ENCODE assay signal across 8 cellular contexts in the genomic region with DNA sequence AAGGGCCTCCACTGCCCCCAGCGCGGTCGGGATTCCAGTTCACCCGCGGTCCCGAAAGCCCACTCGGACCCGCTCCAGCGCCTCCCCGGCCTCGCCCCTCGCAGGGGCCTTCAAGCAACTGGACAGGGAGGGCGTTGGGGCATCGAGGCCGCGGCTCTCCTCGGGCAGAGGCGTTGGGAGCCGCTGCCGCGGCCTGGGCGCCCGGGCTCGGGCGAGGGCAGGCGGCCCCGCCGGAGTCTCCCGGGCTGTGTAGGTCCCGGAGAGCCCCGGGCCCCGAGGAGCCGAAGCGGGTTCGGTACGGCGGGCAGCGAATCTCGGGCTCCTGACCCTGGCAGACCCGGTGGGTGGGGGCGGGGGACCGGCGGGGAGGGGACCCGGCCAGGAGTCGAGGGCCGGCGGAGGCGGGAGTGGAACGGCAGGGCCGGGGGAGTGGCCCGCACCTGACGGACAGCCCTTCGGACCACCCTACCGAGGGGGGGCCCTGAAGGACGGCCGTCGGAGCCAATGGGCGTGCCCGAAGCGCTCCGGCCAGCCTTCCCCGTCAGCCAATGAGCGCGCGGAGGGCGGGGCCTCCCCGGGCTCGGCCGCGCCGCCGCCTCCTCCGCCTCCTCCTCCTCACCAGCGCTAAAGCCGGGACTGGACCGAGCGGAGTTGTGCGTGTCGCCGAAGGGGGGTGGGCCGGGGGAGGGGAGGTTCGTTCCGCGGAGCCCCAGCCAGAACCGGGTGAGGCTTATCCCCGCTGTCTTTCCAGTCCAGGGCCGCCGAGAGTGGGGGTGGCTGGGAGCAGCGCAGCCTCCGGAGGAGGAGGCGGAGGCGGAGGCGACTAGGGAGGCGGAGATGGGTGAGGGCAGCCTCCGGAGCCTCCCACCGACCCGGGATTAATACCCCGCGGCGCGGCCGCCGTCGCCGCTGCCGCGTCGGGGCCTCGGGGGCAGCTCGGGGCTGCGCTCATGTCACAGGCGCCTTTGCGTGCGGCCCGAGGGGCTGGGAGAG. TPM values are rescaled to one million over a fixed set of nuclear protein-coding genes. Genes with fewer than 3 reads are reported as not detected.
A peak's percentile ranks its signal among the peaks of the same experiment; 100 is the strongest.
DNase-seq lines count a peak whose midpoint lies in the region; ATAC-seq and TF ChIP-seq lines count a peak whose summit lies in the region.

Gene ZMYM2 (plus strand): TSS at position 609 of the 993 bp plus-strand sequence. CDS start 34,346 bp downstream, outside the sequence.

- peak within 1 kb of the TSS; percentile 77 to 96 (median 89) for H3K4me3 ChIP-seq in BLaER1 treated with 17β-estradiol and CSF1 and Interleukin-3, amounts not matched to agents 10 nM and 100 nM
- peak within 1 kb of the TSS; percentile 80 for H3K4me3 ChIP-seq in coronary artery

- peak within 1 kb of the TSS; percentile 94 for H3K4me3 Mint-ChIP-seq in activated CD4-positive, alpha-beta T cell treated with anti-CD3 and anti-CD28 coated beads, Interleukin-2, amount 10 ng/mL, durations not matched to agents 7 days and 5 days

- peaks cover 18 to 34% (median 32%) of the 10 kb centered on the region in 11 experiments; a peak in 21 of 22 replicates for H4K20me1 ChIP-seq in BLaER1 treated with 17β-estradiol and CSF1 and Interleukin-3, amounts not matched to agents 10 nM and 100 nM

- CTCF ChIA-PET in activated CD4-positive, alpha-beta T cell treated with anti-CD3 and anti-CD28 coated beads, Interleukin-2, amount 10 ng/mL, durations not matched to agents 7 days and 5 days (lab: Charles Lee) = interaction anchor here (0.6 kb wide), 1 partner anchor 113 kb away, joined by 3 read pairs; no protein-coding TSS in a partner anchor

- no peaks in the 10 kb centered on the region; a peak in 1 of 22 replicates for H3K27me3 ChIP-seq in BLaER1 treated with 17β-estradiol and CSF1 and Interleukin-3, amounts not matched to agents 10 nM and 100 nM

- DNase-seq in NCI-H69 (lab: John Stamatoyannopoulos, UW) = peak; percentile 95
- DNase-seq in activated CD4-positive, alpha-beta T cell treated with anti-CD3 and anti-CD28 coated beads, Interleukin-2, amount 10 ng/mL, durations not matched to agents 7 days and 5 days = peak; percentile 95
- DNase-seq in coronary artery (ENCODE audit: low spot score) = peak; percentile 99
- DNase-seq in left colon = peak; percentile 98 to 99
- peak; percentile 95 to 99 for DNase-seq in stimulated activated CD4-positive, alpha-beta T cell treated with anti-CD3 and anti-CD28 coated beads, Interleukin-1b, Interleukin-23, amount 100 ng/mL, for 4 hours (ENCODE audit: low read depth in 2 of 2)

- TF ChIP-seq CTCF in coronary artery (IDR thresholded peaks at IDR 0.05) = no peak

- H3K9me3 ChIP-seq in BLaER1 treated with 17β-estradiol and CSF1 and Interleukin-3, amounts not matched to agents 10 nM and 100 nM (replicated peaks in 1 of 11) = peaks cover 0 to 9% (median 0%) of the 10 kb centered on the region in 11 experiments; a peak in 3 of 22 replicates

- peaks cover 10% of the 10 kb centered on the region for H3K36me3 Mint-ChIP-seq in activated CD4-positive, alpha-beta T cell treated with anti-CD3 and anti-CD28 coated beads, Interleukin-2, amount 10 ng/mL, durations not matched to agents 7 days and 5 days (ENCODE audit: low read depth)

- peak within 1 kb of the TSS; percentile 98 for H3K27ac Mint-ChIP-seq in activated CD4-positive, alpha-beta T cell treated with anti-CD3 and anti-CD28 coated beads, Interleukin-2, amount 10 ng/mL, durations not matched to agents 7 days and 5 days

- peaks cover 5% of the 10 kb centered on the region for H3K27me3 Mint-ChIP-seq in activated CD4-positive, alpha-beta T cell treated with anti-CD3 and anti-CD28 coated beads, Interleukin-2, amount 10 ng/mL, durations not matched to agents 7 days and 5 days

- H3K9ac ChIP-seq in BLaER1 treated with 17β-estradiol and CSF1 and Interleukin-3, amounts not matched to agents 10 nM and 100 nM = peak within 1 kb of the TSS; percentile 96 to 100 (median 99)

- H3K9me3 Mint-ChIP-seq in activated CD4-positive, alpha-beta T cell treated with anti-CD3 and anti-CD28 coated beads, Interleukin-2, amount 10 ng/mL, durations not matched to agents 7 days and 5 days = no peaks in the 10 kb centered on the region

- H3K4me1 Mint-ChIP-seq in activated CD4-positive, alpha-beta T cell treated with anti-CD3 and anti-CD28 coated beads, Interleukin-2, amount 10 ng/mL, durations not matched to agents 7 days and 5 days = peaks cover 27% of the 10 kb centered on the region

- H3K4me2 ChIP-seq in BLaER1 treated with 17β-estradiol and CSF1 and Interleukin-3, amounts not matched to agents 10 nM and 100 nM = peak within 1 kb of the TSS; percentile 87 to 98 (median 93)

- peak; percentile 71 for ATAC-seq in GM19372 (IDR thresholded peaks at IDR 0.05; ENCODE audit: low read depth, unreplicated experiment)
- peak; percentile 81 for ATAC-seq in HG03521 (IDR thresholded peaks at IDR 0.05; ENCODE audit: unreplicated experiment)
- peak; percentile 88 for ATAC-seq in left colon

- H3K36me3 ChIP-seq in BLaER1 treated with 17β-estradiol and CSF1 and Interleukin-3, amounts not matched to agents 10 nM and 100 nM = peaks cover 7 to 30% (median 23%) of the 10 kb centered on the region in 11 experiments; a peak in 19 of 22 replicates

- intact Hi-C loops in left colon (cut with DNase I, micrococcal nuclease) = loop anchor here in 1 of 2 donors (5.0 kb wide), 1 partner anchor 96 kb away; the partner anchor contains the start of gene ZMYM5

- POLR2A ChIA-PET in activated CD4-positive, alpha-beta T cell treated with anti-CD3 and anti-CD28 coated beads, Interleukin-2, amount 10 ng/mL, durations not matched to agents 7 days and 5 days (lab: Charles Lee) = no interaction called here

- peak within 1 kb of the TSS; percentile 94 to 99 (median 98) for H3K27ac ChIP-seq in BLaER1 treated with 17β-estradiol and CSF1 and Interleukin-3, amounts not matched to agents 10 nM and 100 nM
- H3K27ac ChIP-seq in coronary artery = peak within 1 kb of the TSS; percentile 95 to 99

- H3K4me1 ChIP-seq in BLaER1 treated with 17β-estradiol and CSF1 and Interleukin-3, amounts not matched to agents 10 nM and 100 nM = peaks cover 22 to 37% (median 30%) of the 10 kb centered on the region in 10 experiments

RNA-seq across cellular contexts. Expression of gene ZMYM2, which starts in this region (rescaled TPM):
- 10 to 100 TPM; 41.5 to 46.7 TPM for total RNA-seq in activated CD4-positive, alpha-beta T cell treated with anti-CD3 and anti-CD28 coated beads, Interleukin-2, amount 10 ng/mL, durations not matched to agents 7 days and 5 days
- 10 to 100 TPM; 69.2 to 70.0 TPM for total RNA-seq in left colon

Comparison
In these comparisons a context has a peak if more than half of its experiments do, and no peak if none do; other contexts are left out.
1. Peak in every context shown above with its lines: DNase-seq, ATAC-seq, H3K4me3 ChIP-seq and H3K27ac ChIP-seq.